Comparison of ENCODE assay signal across 29 cellular contexts in genomic region chr13:102892504-102892903, GRCh38.
"Had no signal": no experiment of that assay in that cellular context is flagged by ENCODE, and none has a peak within 500 bp of the region (broad histone marks: within the 10 kb centered on the region; RNA-seq: fewer than 3 reads in every experiment).

No MANE protein-coding gene starts in this region.

- H3K9me3 ChIP-seq: body of pancreas, breast epithelium, colonic mucosa, esophagus squamous epithelium, gastroesophageal sphincter had no signal

- H3K4me3 ChIP-seq: body of pancreas, breast epithelium, cardiac muscle cell, colonic mucosa, esophagus squamous epithelium, gastroesophageal sphincter had no signal

- H3K4me1 ChIP-seq: breast epithelium, colonic mucosa, esophagus squamous epithelium, gastroesophageal sphincter had no signal

- H3K36me3 ChIP-seq: breast epithelium, cardiac muscle cell, colonic mucosa, esophagus squamous epithelium, gastroesophageal sphincter, WERI-Rb-1 had no signal

- ATAC-seq: activated CD4-positive, CD25-positive, alpha-beta regulatory T cell treated with anti-CD3 and anti-CD28 coated beads, Interleukin-2, amount 50 U/mL, for 24 hours; activated CD8-positive, alpha-beta T cell treated with anti-CD3 and anti-CD28 coated beads for 36 hours; activated T-cell treated with anti-CD3 and anti-CD28 coated beads, Interleukin-2, amount 50 U/mL, for 4 hours; activated T-helper 17 cell treated with anti-CD3 and anti-CD28 coated beads, Interleukin-2, amount 50 U/mL, for 72 hours; body of pancreas; gastroesophageal sphincter; T-helper 17 cell had no signal

- DNase-seq: activated B cell treated with CpG ODN at 0.5 μM for 24 hours; activated CD4-positive, alpha-beta T cell treated with anti-CD3 and anti-CD28 coated beads for 48 hours; activated CD4-positive, alpha-beta T cell treated with anti-CD3 and anti-CD28 coated beads, Interleukin-2, amount 50 U/mL, for 1 hour; activated CD4-positive, alpha-beta T cell treated with anti-CD3 and anti-CD28 coated beads, Interleukin-2, amount 50 U/mL, for 48 hours; activated CD8-positive, alpha-beta memory T cell treated with anti-CD3 and anti-CD28 coated beads for 24 hours; activated CD8-positive, alpha-beta T cell treated with anti-CD3 and anti-CD28 coated beads for 36 hours; activated effector memory CD4-positive, alpha-beta T cell treated with Interleukin-2 at 50 U/mL for 16 hours; activated gamma-delta T cell treated with Interleukin-2 at 50 U/mL for 16 hours; activated naive CD4-positive, alpha-beta T cell treated with anti-CD3 and anti-CD28 coated beads, Interleukin-2, amount 50 U/mL, for 16 hours; activated naive CD4-positive, alpha-beta T cell treated with Interleukin-2 at 50 U/mL for 16 hours; activated T-cell treated with anti-CD3 and anti-CD28 coated beads, Interleukin-2, amount 50 U/mL, for 4 hours; amniotic stem cell; anterior cingulate cortex; body of pancreas; central memory CD4-positive, alpha-beta T cell; cerebellar nuclear complex; colonic mucosa; effector CD8-positive, alpha-beta T cell; esophagus squamous epithelium; foreskin melanocyte; T-helper 1 cell; T-helper 17 cell; T1000; WERI-Rb-1 had no signal
